1 cellular context compared by ENCODE assay signal in the genomic region with DNA sequence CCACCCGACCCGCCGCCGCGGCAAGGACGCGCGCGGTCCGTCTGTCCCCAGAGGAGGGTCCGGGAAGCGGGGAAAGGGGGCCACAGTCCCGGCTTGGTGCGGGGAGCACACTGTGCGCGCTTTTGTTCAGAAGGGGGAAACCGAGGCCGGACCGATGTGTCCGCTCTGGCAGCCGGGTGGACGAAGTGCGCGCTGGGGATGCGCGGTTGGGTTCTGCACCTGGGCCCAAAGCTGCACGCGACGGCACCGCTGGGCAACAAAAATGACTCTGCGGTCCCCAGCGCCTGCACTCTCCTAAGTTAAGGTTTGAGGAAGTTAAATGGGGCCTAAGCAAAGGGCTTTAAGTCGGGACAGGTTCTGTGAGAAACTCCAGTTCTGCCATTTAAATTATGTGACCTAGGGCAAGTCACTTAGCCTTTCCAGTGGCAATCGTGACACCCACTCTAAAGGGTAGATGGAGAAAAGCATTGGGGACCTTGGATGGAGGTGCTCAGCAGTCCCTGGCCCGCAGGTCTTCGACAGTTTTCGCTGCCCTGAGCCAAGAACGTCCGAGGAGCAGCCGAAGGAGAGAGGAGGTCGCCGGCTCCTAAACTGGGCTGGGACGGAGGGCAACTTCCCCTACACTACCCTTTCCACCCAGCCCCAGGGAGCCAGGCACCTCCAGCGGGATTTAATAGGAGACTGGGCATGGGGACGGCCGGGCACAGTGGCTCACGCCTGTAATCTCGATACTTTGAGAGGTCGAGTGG.
TF ChIP-seq lines count a peak whose summit lies in the region.

No MANE protein-coding gene starts in this region.

TF ChIP-seq in HepG2, 621 proteins besides CTCF, POLR2A, EP300 and RAD21 (continued from another document and continues in another):
- TF ChIP-seq, protein P1, sequence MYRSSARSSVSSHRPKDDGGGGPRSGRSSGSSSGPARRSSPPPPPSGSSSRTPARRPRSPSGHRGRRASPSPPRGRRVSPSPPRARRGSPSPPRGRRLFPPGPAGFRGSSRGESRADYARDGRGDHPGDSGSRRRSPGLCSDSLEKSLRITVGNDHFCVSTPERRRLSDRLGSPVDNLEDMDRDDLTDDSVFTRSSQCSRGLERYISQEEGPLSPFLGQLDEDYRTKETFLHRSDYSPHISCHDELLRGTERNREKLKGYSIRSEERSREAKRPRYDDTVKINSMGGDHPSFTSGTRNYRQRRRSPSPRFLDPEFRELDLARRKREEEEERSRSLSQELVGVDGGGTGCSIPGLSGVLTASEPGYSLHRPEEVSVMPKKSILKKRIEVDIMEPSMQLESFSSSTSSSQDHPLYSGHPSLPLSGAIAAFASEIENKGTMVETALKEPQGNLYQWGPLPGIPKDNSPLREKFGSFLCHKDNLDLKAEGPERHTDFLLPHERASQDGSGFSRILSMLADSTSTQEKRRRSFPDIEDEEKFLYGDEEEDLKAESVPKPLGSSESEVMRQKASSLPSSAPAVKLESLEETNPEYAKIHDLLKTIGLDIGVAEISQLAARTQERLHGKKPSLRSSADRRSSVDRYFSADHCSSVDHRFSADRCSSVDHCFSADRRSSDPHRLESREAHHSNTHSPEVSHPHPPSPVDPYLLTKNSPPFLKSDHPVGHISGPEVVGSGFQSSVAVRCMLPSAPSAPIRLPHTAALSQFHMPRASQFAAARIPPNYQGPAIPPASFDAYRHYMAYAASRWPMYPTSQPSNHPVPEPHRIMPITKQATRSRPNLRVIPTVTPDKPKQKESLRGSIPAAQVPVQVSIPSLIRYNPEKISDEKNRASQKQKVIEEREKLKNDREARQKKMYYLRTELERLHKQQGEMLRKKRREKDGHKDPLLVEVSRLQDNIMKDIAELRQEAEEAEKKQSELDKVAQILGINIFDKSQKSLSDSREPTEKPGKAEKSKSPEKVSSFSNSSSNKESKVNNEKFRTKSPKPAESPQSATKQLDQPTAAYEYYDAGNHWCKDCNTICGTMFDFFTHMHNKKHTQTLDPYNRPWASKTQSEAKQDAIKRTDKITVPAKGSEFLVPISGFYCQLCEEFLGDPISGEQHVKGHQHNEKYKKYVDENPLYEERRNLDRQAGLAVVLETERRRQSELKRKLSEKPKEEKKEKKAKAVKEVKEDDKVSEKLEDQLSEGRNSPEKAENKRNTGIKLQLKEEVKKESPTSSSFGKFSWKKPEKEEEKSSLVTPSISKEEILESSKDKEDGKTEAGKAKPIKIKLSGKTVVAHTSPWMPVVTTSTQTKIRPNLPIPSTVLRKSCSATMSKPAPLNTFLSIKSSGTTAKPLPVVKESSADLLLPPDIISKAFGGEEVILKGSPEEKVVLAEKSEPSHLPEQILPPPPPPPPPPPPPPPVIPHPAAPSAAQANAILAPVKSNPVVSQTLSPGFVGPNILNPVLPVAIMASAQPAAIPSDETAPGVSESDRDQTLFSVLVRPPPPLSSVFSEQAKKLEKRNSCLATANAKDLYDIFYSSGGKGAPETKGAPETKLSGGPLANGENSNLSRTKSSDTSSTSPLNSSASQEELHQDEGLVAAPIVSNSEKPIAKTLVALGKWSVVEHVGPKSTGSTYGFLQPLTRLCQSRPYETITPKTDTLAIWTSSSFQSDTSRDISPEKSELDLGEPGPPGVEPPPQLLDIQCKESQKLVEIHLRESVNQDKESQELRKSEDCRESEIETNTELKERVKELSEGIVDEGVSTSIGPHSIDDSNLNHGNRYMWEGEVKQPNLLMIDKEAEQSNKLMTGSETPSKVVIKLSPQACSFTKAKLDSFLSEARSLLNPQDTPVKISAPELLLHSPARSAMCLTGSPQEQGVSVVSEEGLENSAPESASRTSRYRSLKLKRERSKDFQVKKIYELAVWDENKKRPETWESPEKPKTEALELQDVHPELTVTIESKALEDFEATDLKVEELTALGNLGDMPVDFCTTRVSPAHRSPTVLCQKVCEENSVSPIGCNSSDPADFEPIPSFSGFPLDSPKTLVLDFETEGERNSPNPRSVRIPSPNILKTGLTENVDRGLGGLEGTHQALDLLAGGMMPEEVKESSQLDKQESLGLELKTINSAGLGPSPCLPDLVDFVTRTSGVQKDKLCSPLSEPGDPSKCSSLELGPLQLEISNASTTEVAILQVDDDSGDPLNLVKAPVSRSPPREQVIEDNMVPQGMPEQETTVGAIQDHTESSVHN (CRISPR knock-in tag; IDR thresholded peaks at IDR 0.05) = no peak
- TF ChIP-seq ZNF547 (CRISPR knock-in tag; IDR thresholded peaks at IDR 0.05) (peak; percentile 9; the same call in 1 of the 2 replicates), GABPA (IDR thresholded peaks at IDR 0.05; ENCODE audit: low read depth, low read length) (no peak), GABPA (CRISPR knock-in tag; IDR thresholded peaks at IDR 0.05; ENCODE audit: low read depth) (0 out of 2 replicates have a peak, but pooled peaks have one; percentile 4), PITX1 (CRISPR knock-in tag; IDR thresholded peaks at IDR 0.05) (no peak; the same call in 1 of the 2 replicates), ATF3 (CRISPR knock-in tag; IDR thresholded peaks at IDR 0.05) (0 out of 2 replicates have a peak, but pooled peaks have one; percentile 6), ZNF646 (CRISPR knock-in tag; IDR thresholded peaks at IDR 0.05) (no peak), MLLT10 (CRISPR knock-in tag; IDR thresholded peaks at IDR 0.05) (no peak), ZNF460 (CRISPR knock-in tag; IDR thresholded peaks at IDR 0.05; ENCODE audit: borderline replicate concordance) (no peak), ARNT2 (CRISPR knock-in tag; IDR thresholded peaks at IDR 0.05; ENCODE audit: low read depth) (peak; percentile 0; the same call in 1 of the 2 replicates), ZNF782 (CRISPR knock-in tag; IDR thresholded peaks at IDR 0.05; ENCODE audit: borderline replicate concordance) (no peak), POLR2G (IDR thresholded peaks at IDR 0.05; ENCODE audit: low read depth, low read length) (0 out of 2 replicates have a peak, but pooled peaks have one; percentile 21), SKIL (CRISPR knock-in tag; IDR thresholded peaks at IDR 0.05; ENCODE audit: borderline replicate concordance) (no peak), SIX1 (CRISPR knock-in tag; IDR thresholded peaks at IDR 0.05; ENCODE audit: borderline replicate concordance) (no peak), POLR2AphosphoS2 (IDR thresholded peaks at IDR 0.05; ENCODE audit: low read depth, low read length) (no peak), ZSCAN21 (CRISPR knock-in tag; IDR thresholded peaks at IDR 0.05; ENCODE audit: borderline replicate concordance) (no peak), CAMTA2 (CRISPR knock-in tag; IDR thresholded peaks at IDR 0.05; ENCODE audit: borderline replicate concordance) (0 out of 2 replicates have a peak, but pooled peaks have one; percentile 38), FOXP1 (IDR thresholded peaks at IDR 0.05) (no peak), FOXP1 (CRISPR knock-in tag; IDR thresholded peaks at IDR 0.05) (no peak), RBFOX2 (IDR thresholded peaks at IDR 0.05; ENCODE audit: low read depth, low read length) (peak; percentile 85), TCF7L2 (IDR thresholded peaks at IDR 0.05; ENCODE audit: low read depth, low read length) (no peak), ZBTB7A (CRISPR knock-in tag; IDR thresholded peaks at IDR 0.05) (peak; percentile 23; the same call in 1 of the 2 replicates), NFATC3 (CRISPR knock-in tag; IDR thresholded peaks at IDR 0.05) (no peak), ZSCAN25 (CRISPR knock-in tag; IDR thresholded peaks at IDR 0.05) (no peak), BRD4 (CRISPR knock-in tag; IDR thresholded peaks at IDR 0.05) (0 out of 2 replicates have a peak, but pooled peaks have one; percentile 22), RFXAP (CRISPR knock-in tag; IDR thresholded peaks at IDR 0.05; ENCODE audit: borderline replicate concordance) (0 out of 2 replicates have a peak, but pooled peaks have one; percentile 4), KLF9 (CRISPR knock-in tag; IDR thresholded peaks at IDR 0.05; ENCODE audit: low read depth) (0 out of 2 replicates have a peak, but pooled peaks have one; percentile 36), ZBTB3 (CRISPR knock-in tag; IDR thresholded peaks at IDR 0.05; ENCODE audit: borderline replicate concordance, low read depth) (no peak), ZNF253 (CRISPR knock-in tag; IDR thresholded peaks at IDR 0.05; ENCODE audit: borderline replicate concordance) (no peak), PHF8 (CRISPR knock-in tag; IDR thresholded peaks at IDR 0.05) (peak; percentile 70), ZNF891 (CRISPR knock-in tag; IDR thresholded peaks at IDR 0.05) (no peak), SMYD3 (CRISPR knock-in tag; IDR thresholded peaks at IDR 0.05) (0 out of 2 replicates have a peak, but pooled peaks have one; percentile 5), ZSCAN30 (CRISPR knock-in tag; IDR thresholded peaks at IDR 0.05) (0 out of 2 replicates have a peak, but pooled peaks have one; percentile 3)
- TF ChIP-seq, protein P2, sequence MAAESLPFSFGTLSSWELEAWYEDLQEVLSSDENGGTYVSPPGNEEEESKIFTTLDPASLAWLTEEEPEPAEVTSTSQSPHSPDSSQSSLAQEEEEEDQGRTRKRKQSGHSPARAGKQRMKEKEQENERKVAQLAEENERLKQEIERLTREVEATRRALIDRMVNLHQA (CRISPR knock-in tag; IDR thresholded peaks at IDR 0.05) = no peak
- TF ChIP-seq, protein P3, sequence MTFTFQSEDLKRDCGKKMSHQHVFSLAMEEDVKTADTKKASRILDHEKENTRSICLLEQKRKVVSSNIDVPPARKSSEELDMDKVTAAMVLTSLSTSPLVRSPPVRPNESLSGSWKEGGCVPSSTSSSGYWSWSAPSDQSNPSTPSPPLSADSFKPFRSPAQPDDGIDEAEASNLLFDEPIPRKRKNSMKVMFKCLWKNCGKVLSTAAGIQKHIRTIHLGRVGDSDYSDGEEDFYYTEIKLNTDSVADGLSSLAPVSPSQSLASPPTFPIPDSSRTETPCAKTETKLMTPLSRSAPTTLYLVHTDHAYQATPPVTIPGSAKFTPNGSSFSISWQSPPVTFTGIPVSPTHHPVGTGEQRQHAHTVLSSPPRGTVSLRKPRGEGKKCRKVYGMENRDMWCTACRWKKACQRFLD (CRISPR knock-in tag; IDR thresholded peaks at IDR 0.05; ENCODE audit: borderline replicate concordance) = no peak
